9 cellular contexts compared by ENCODE assay signal in the genomic region with DNA sequence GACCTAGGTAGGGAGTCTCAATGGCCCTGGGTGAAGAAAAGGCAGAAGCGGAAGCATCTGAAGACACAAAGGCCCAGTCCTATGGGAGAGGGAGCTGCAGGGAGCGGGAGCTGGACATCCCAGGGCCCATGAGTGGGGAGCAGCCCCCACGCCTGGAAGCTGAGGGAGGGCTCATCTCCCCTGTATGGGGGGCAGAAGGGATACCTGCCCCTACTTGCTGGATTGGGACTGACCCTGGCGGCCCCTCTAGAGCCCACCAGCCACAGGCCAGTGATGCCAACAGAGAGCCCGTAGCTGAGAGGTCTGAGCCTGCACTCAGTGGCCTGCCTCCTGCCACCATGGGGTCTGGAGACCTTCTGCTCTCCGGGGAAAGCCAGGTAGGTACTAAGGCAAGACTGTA. TPM values are rescaled to one million over a fixed set of nuclear protein-coding genes. Genes with fewer than 3 reads are reported as not detected.
DNase-seq lines count a peak whose midpoint lies in the region; ATAC-seq and TF ChIP-seq lines count a peak whose summit lies in the region.
"Had no signal": no experiment of that assay in that cellular context is flagged by ENCODE, and none has a peak within 500 bp of the region (broad histone marks: within the 10 kb centered on the region; RNA-seq: fewer than 3 reads in every experiment).

No MANE protein-coding gene starts in this region.

- DNase-seq in HFFc6: no peak
- peak; percentile 36 for DNase-seq in islet precursor cell
- DNase-seq in D341Med (ENCODE audit: low spot score): no peak
- DNase-seq in BE2C: no peak
- DNase-seq: NCI-H2227 treated with DMSO at 0.1 percent for 48 hours had no signal

- no peaks in the 10 kb centered on the region for H3K9me3 Mint-ChIP-seq in HFFc6
- no peaks in the 10 kb centered on the region for H3K9me3 Mint-ChIP-seq in activated T-helper 17 cell treated with anti-CD3 and anti-CD28 coated beads, Interleukin-2, amount 50 U/mL, for 72 hours

- H3K4me1 Mint-ChIP-seq in HFFc6 (ENCODE audit: low read depth): peaks cover 57% of the 10 kb centered on the region
- peaks cover 22% of the 10 kb centered on the region for H3K4me1 Mint-ChIP-seq in activated T-helper 17 cell treated with anti-CD3 and anti-CD28 coated beads, Interleukin-2, amount 50 U/mL, for 72 hours

- H3K4me3 ChIP-seq in subcutaneous abdominal adipose tissue (ENCODE audit: low read depth in 1 of 5, low read length in 5 of 5) (no peak overlapping the region), BE2C (ENCODE audit: low read depth, low read length) (no peak overlapping the region)
- H3K4me3 ChIP-seq: GM12878 had no signal

- peaks cover 13 to 67% (median 55%) of the 10 kb centered on the region in 5 donors for H3K4me1 ChIP-seq in subcutaneous abdominal adipose tissue (ENCODE audit: control insufficient read depth in 5 of 5, insufficient read depth in 5 of 5, low read length in 5 of 5)
- H3K4me1 ChIP-seq in BE2C: no peaks in the 10 kb centered on the region; the same call in 1 of the 2 replicates

- no peaks in the 10 kb centered on the region for H3K27me3 ChIP-seq in subcutaneous abdominal adipose tissue (ENCODE audit: control insufficient read depth in 5 of 5, insufficient read depth in 4 of 5, low read length in 5 of 5)
- no peaks in the 10 kb centered on the region for H3K27me3 ChIP-seq in BE2C

- peaks cover 2% of the 10 kb centered on the region for H3K27me3 Mint-ChIP-seq in HFFc6 (ENCODE audit: insufficient read depth)
- H3K27me3 Mint-ChIP-seq in activated T-helper 17 cell treated with anti-CD3 and anti-CD28 coated beads, Interleukin-2, amount 50 U/mL, for 72 hours: no peaks in the 10 kb centered on the region

- peak overlapping the region; percentile 74 for H3K27ac ChIP-seq in subcutaneous abdominal adipose tissue (ENCODE audit: low read depth, low read length)

- TF ChIP-seq CTCF in HFFc6 (IDR thresholded peaks at IDR 0.05): no peak
- TF ChIP-seq CTCF in BE2C (IDR thresholded peaks at IDR 0.05; ENCODE audit: low read depth, low read length): no peak

- peaks cover 15% of the 10 kb centered on the region for H3K36me3 Mint-ChIP-seq in HFFc6 (ENCODE audit: low read depth)
- peaks cover 41% of the 10 kb centered on the region for H3K36me3 Mint-ChIP-seq in activated T-helper 17 cell treated with anti-CD3 and anti-CD28 coated beads, Interleukin-2, amount 50 U/mL, for 72 hours (ENCODE audit: low read depth)

- H3K9ac ChIP-seq in subcutaneous abdominal adipose tissue (ENCODE audit: low read length in 5 of 5): peak overlapping the region in 2 of 5 donors; percentile 4 to 54

- peak overlapping the region; percentile 84; the same call in 1 of the 2 replicates for H3K27ac Mint-ChIP-seq in HFFc6
- peak overlapping the region; percentile 88 for H3K27ac Mint-ChIP-seq in activated T-helper 17 cell treated with anti-CD3 and anti-CD28 coated beads, Interleukin-2, amount 50 U/mL, for 72 hours

- ATAC-seq in activated T-helper 17 cell treated with anti-CD3 and anti-CD28 coated beads, Interleukin-2, amount 50 U/mL, for 72 hours (replicated peaks): no peak
- ATAC-seq in HG02852 (IDR thresholded peaks at IDR 0.05; ENCODE audit: unreplicated experiment): no peak
- ATAC-seq: GM12878 had no signal

- H3K9me3 ChIP-seq in subcutaneous abdominal adipose tissue (ENCODE audit: control insufficient read depth in 5 of 5, low read length in 5 of 5) (no peaks in the 10 kb centered on the region), BE2C (no peaks in the 10 kb centered on the region)

- H3K36me3 ChIP-seq in subcutaneous abdominal adipose tissue (ENCODE audit: control insufficient read depth in 5 of 5, insufficient read depth in 5 of 5, low read length in 5 of 5) (peaks cover 0 to 53% (median 49%) of the 10 kb centered on the region in 5 donors), BE2C (peaks cover 15% of the 10 kb centered on the region)

- H3K4me3 Mint-ChIP-seq in HFFc6: no peak overlapping the region
- H3K4me3 Mint-ChIP-seq in activated T-helper 17 cell treated with anti-CD3 and anti-CD28 coated beads, Interleukin-2, amount 50 U/mL, for 72 hours: no peak overlapping the region

RNA-seq across cellular contexts. Expression of gene CEP68, which starts 13.2 kb away (rescaled TPM):
- total RNA-seq in HFFc6 (2021; fragmentation: NEBNext Ultra II Directional; extraction: Animal tissue kit (Norgen Biotek cat#: 25700)): 1 to 10 TPM; 5.7 to 9.7 (median 7.1) TPM
- total RNA-seq in activated T-helper 17 cell treated with anti-CD3 and anti-CD28 coated beads, Interleukin-2, amount 50 U/mL, for 72 hours: 10 to 100 TPM in 1 of 2 donors, 1 to 10 TPM in 1; 6.9 to 10.5 TPM
- polyA plus RNA-seq in BE2C (2012; ENCODE audit: insufficient read depth, insufficient read length, low read depth): 3.6 TPM
